In genomic region chr1:109668123-109668800, GRCh38 we compare ENCODE assay signal across 7 cellular contexts. TPM values are rescaled to one million over a fixed set of nuclear protein-coding genes. Genes with fewer than 3 reads are reported as not detected.
A peak's percentile ranks its signal among the peaks of the same experiment; 100 is the strongest.
DNase-seq lines count a peak whose midpoint lies in the region; ATAC-seq and TF ChIP-seq lines count a peak whose summit lies in the region.
"Had no signal": no experiment of that assay in that cellular context is flagged by ENCODE, and none has a peak within 500 bp of the region (broad histone marks: within the 10 kb centered on the region; RNA-seq: fewer than 3 reads in every experiment).

No MANE protein-coding gene starts in this region.

- H3K9me3 Mint-ChIP-seq in CD8-positive, alpha-beta T cell, result no peaks in the 10 kb centered on the region
- no peaks in the 10 kb centered on the region for H3K9me3 Mint-ChIP-seq in activated T-cell treated with anti-CD3 and anti-CD28 coated beads, Interleukin-2, amount 50 U/mL, for 72 hours
- H3K9me3 Mint-ChIP-seq in memory B cell, result no peaks in the 10 kb centered on the region

- H3K27ac Mint-ChIP-seq in CD8-positive, alpha-beta T cell, result peak overlapping the region; percentile 66
- H3K27ac Mint-ChIP-seq in activated T-cell treated with anti-CD3 and anti-CD28 coated beads, Interleukin-2, amount 50 U/mL, for 72 hours, result no peak overlapping the region
- H3K27ac Mint-ChIP-seq in memory B cell, result no peak overlapping the region

- H3K36me3 Mint-ChIP-seq in CD8-positive, alpha-beta T cell, result peaks cover 14% of the 10 kb centered on the region
- H3K36me3 Mint-ChIP-seq in activated T-cell treated with anti-CD3 and anti-CD28 coated beads, Interleukin-2, amount 50 U/mL, for 72 hours (ENCODE audit: insufficient read depth in 2 of 2), result peaks cover 0 to 3% of the 10 kb centered on the region in 2 donors
- H3K36me3 Mint-ChIP-seq in memory B cell, result peaks cover 11% of the 10 kb centered on the region

- POLR2A ChIA-PET in CD8-positive, alpha-beta T cell (lab: Charles Lee), result interaction anchor here (0.8 to 1.4 kb wide), 2 partner anchors 13 to 37 kb away, joined by 3 read pairs; partner anchors contain the start of gene GSTM4

- no peak overlapping the region for H3K27ac ChIP-seq in CD8-positive, alpha-beta T cell (ENCODE audit: low read depth, low read length)

- H3K4me1 ChIP-seq in CD8-positive, alpha-beta T cell (ENCODE audit: insufficient read depth, low read length), result peaks cover 6% of the 10 kb centered on the region

- no peaks in the 10 kb centered on the region for H3K9me3 ChIP-seq in CD8-positive, alpha-beta T cell (ENCODE audit: low read length)

- intact Hi-C loops in CD8-positive, alpha-beta T cell (cut with DNase I, micrococcal nuclease), result loop anchor here in 1 of 2 experiments (5.0 kb wide), 1 partner anchor 241 kb away; the partner anchor contains the start of gene PSMA5

- no peaks in the 10 kb centered on the region for H3K27me3 Mint-ChIP-seq in CD8-positive, alpha-beta T cell (ENCODE audit: low read depth)
- H3K27me3 Mint-ChIP-seq in activated T-cell treated with anti-CD3 and anti-CD28 coated beads, Interleukin-2, amount 50 U/mL, for 72 hours (ENCODE audit: low read depth), result no peaks in the 10 kb centered on the region
- no peaks in the 10 kb centered on the region for H3K27me3 Mint-ChIP-seq in memory B cell

- H3K27me3 ChIP-seq in CD8-positive, alpha-beta T cell (ENCODE audit: insufficient read depth, low read length), result no peaks in the 10 kb centered on the region

- no peak for TF ChIP-seq CTCF in CD8-positive, alpha-beta T cell (IDR thresholded peaks at IDR 0.05)

- H3K4me3 Mint-ChIP-seq in CD8-positive, alpha-beta T cell, result peak overlapping the region; percentile 86
- H3K4me3 Mint-ChIP-seq in activated T-cell treated with anti-CD3 and anti-CD28 coated beads, Interleukin-2, amount 50 U/mL, for 72 hours, result peak overlapping the region; percentile 78 to 86
- peak overlapping the region; percentile 78 for H3K4me3 Mint-ChIP-seq in memory B cell

- CTCF ChIA-PET in CD8-positive, alpha-beta T cell (lab: Charles Lee), result interaction anchor here (0.7 to 2.1 kb wide), 2 partner anchors 28 to 104 kb away, joined by 3 to 8 read pairs; no protein-coding TSS in a partner anchor

- peak overlapping the region; percentile 49 for H3K4me3 ChIP-seq in CD8-positive, alpha-beta T cell (ENCODE audit: low read depth, low read length)

- ATAC-seq in CD8-positive, alpha-beta T cell, result peak; percentile 41
- ATAC-seq in activated T-cell treated with anti-CD3 and anti-CD28 coated beads, Interleukin-2, amount 50 U/mL, for 72 hours (replicated peaks in 1 of 2), result peak; percentile 3 to 47
- ATAC-seq in memory B cell (ENCODE audit: low read depth), result no peak

- peaks cover 21% of the 10 kb centered on the region for H3K4me1 Mint-ChIP-seq in CD8-positive, alpha-beta T cell (ENCODE audit: low read depth)
- H3K4me1 Mint-ChIP-seq in activated T-cell treated with anti-CD3 and anti-CD28 coated beads, Interleukin-2, amount 50 U/mL, for 72 hours (ENCODE audit: low read depth), result peaks cover 20% of the 10 kb centered on the region
- H3K4me1 Mint-ChIP-seq in memory B cell, result peaks cover 11% of the 10 kb centered on the region

- H3K36me3 ChIP-seq in CD8-positive, alpha-beta T cell (ENCODE audit: insufficient read depth, low read length), result no peaks in the 10 kb centered on the region

- DNase-seq in CD8-positive, alpha-beta T cell, result no peak
- no peak for DNase-seq in activated T-cell treated with anti-CD3 and anti-CD28 coated beads, Interleukin-2, amount 50 U/mL, for 72 hours
- DNase-seq in memory B cell (ENCODE audit: low spot score in 2 of 2) (no peak), NK-92 (lab: John Stamatoyannopoulos, UW; ENCODE audit: unreplicated experiment) (no peak)
- DNase-seq in activated CD4-positive, CD25-positive, alpha-beta regulatory T cell treated with anti-CD3 and anti-CD28 coated beads, Interleukin-2, amount 50 U/mL, for 72 hours, result no peak
- DNase-seq in stimulated activated CD4-positive, alpha-beta T cell treated with anti-CD3 and anti-CD28 coated beads, Interleukin-4, amount 100 ng/mL, for 1 hour, result no peak

RNA-seq across cellular contexts. Expression of gene GSTM2, which starts 0.4 kb away (rescaled TPM):
- 100 to 1,000 TPM in 1 of 2 experiments, 10 to 100 TPM in 1; 94.0 to 100 TPM for total RNA-seq in CD8-positive, alpha-beta T cell
- 10 to 100 TPM; 40.2 to 41.9 TPM for total RNA-seq in activated T-cell treated with anti-CD3 and anti-CD28 coated beads, Interleukin-2, amount 50 U/mL, for 72 hours

RNA-seq across cellular contexts. Expression of gene GSTM4, which starts 12.4 kb away (rescaled TPM):
- total RNA-seq in CD8-positive, alpha-beta T cell, result 10 to 100 TPM in 1 of 2 experiments, 1 to 10 TPM in 1; 9.5 to 10.5 TPM
- total RNA-seq in activated T-cell treated with anti-CD3 and anti-CD28 coated beads, Interleukin-2, amount 50 U/mL, for 72 hours, result 10 to 100 TPM; 23.5 to 31.1 TPM

RNA-seq across cellular contexts. Expression of gene GSTM1, which starts 19.4 kb away (rescaled TPM):
- 10 to 100 TPM; 11.5 to 14.0 TPM for total RNA-seq in CD8-positive, alpha-beta T cell
- 10 to 100 TPM; 37.2 to 60.6 TPM for total RNA-seq in activated T-cell treated with anti-CD3 and anti-CD28 coated beads, Interleukin-2, amount 50 U/mL, for 72 hours
- total RNA-seq: lung microvascular endothelial cell had no signal

RNA-seq across cellular contexts. Expression of gene GSTM5, which starts 43.8 kb away (rescaled TPM):
- under 1 TPM; 0.11 to 0.54 TPM for total RNA-seq in CD8-positive, alpha-beta T cell
- 1 to 10 TPM in 1 of 2 donors, under 1 TPM in 1; 0.81 to 1.0 TPM for total RNA-seq in activated T-cell treated with anti-CD3 and anti-CD28 coated beads, Interleukin-2, amount 50 U/mL, for 72 hours
- total RNA-seq: lung microvascular endothelial cell had no signal

RNA-seq across cellular contexts. Expression of gene AMPD2, which starts 48.6 kb away (rescaled TPM):
- 100 to 1,000 TPM; 137 to 140 TPM for total RNA-seq in CD8-positive, alpha-beta T cell
- 10 to 100 TPM; 64.0 to 79.2 TPM for total RNA-seq in activated T-cell treated with anti-CD3 and anti-CD28 coated beads, Interleukin-2, amount 50 U/mL, for 72 hours
